Comparison of ENCODE assay signal across 1 cellular context in genomic region chr11:120554771-120555432, GRCh38.
A peak's percentile ranks its signal among the peaks of the same experiment; 100 is the strongest.
TF ChIP-seq lines count a peak whose summit lies in the region.

No MANE protein-coding gene starts in this region.

TF ChIP-seq in GM12891, 5 proteins besides CTCF, POLR2A, EP300 and RAD21 (continued from another document):
- TF ChIP-seq TAF1 (IDR thresholded peaks at IDR 0.05; ENCODE audit: low read depth, low read length) (no peak), POU2F2 (IDR thresholded peaks at IDR 0.05; ENCODE audit: low read depth, low read length) (no peak), SPI1 (IDR thresholded peaks at IDR 0.05; ENCODE audit: low read depth, low read length) (0 out of 2 replicates have a peak, but pooled peaks have one; percentile 36)
